ENCODE assay signal across 8 cellular contexts in genomic region chr7:33040803-33041516, GRCh38. TPM values are rescaled to one million over a fixed set of nuclear protein-coding genes. Genes with fewer than 3 reads are reported as not detected.
DNase-seq lines count a peak whose midpoint lies in the region; ATAC-seq and TF ChIP-seq lines count a peak whose summit lies in the region.

No MANE protein-coding gene starts in this region.

- CTCF ChIA-PET in naive thymus-derived CD4-positive, alpha-beta T cell (lab: Charles Lee): interaction anchor here (1.0 to 1.8 kb wide), 8 partner anchors 9 to 194 kb away, joined by 3 to 9 read pairs (median 4); partner anchors contain the start of gene NT5C3A

- H3K36me3 Mint-ChIP-seq in naive thymus-derived CD4-positive, alpha-beta T cell: peaks cover 0 to 4% (median 0%) of the 10 kb centered on the region in 5 donors
- peaks cover 4% of the 10 kb centered on the region for H3K36me3 Mint-ChIP-seq in type B pancreatic cell

- H3K4me3 Mint-ChIP-seq in naive thymus-derived CD4-positive, alpha-beta T cell: peak overlapping the region; percentile 71 to 89 (median 84)
- H3K4me3 Mint-ChIP-seq in type B pancreatic cell: peak overlapping the region; percentile 13

- H3K36me3 ChIP-seq in naive thymus-derived CD4-positive, alpha-beta T cell (ENCODE audit: control insufficient read depth in 2 of 3, insufficient read depth in 3 of 3, low read length in 3 of 3): no peaks in the 10 kb centered on the region

- H3K9me3 ChIP-seq in naive thymus-derived CD4-positive, alpha-beta T cell (ENCODE audit: control insufficient read depth in 2 of 3, low read length in 3 of 3): no peaks in the 10 kb centered on the region

- POLR2A ChIA-PET in naive thymus-derived CD4-positive, alpha-beta T cell (lab: Charles Lee): interaction anchor here (1.0 to 3.2 kb wide), 8 partner anchors 9 to 149 kb away, joined by 3 to 41 read pairs (median 6); partner anchors contain the start of genes BBS9, KBTBD2 and NT5C3A

- no peaks in the 10 kb centered on the region for H3K27me3 Mint-ChIP-seq in naive thymus-derived CD4-positive, alpha-beta T cell
- H3K27me3 Mint-ChIP-seq in type B pancreatic cell: no peaks in the 10 kb centered on the region

- H3K27ac ChIP-seq in naive thymus-derived CD4-positive, alpha-beta T cell (ENCODE audit: low read depth, low read length): peak overlapping the region; percentile 80

- intact Hi-C loops in naive thymus-derived CD4-positive, alpha-beta T cell (cut with micrococcal nuclease): loop anchor here (1.0 to 10.0 kb wide), 8 partner anchors 9 to 1994 kb away; partner anchors contain the start of genes AVL9 (in 1 of the 2), BBS9 (in 1 of the 2), DPY19L1 (in 1 of the 2) and RP9 (in 1 of the 2)

- H3K9me3 Mint-ChIP-seq in naive thymus-derived CD4-positive, alpha-beta T cell: no peaks in the 10 kb centered on the region
- H3K9me3 Mint-ChIP-seq in type B pancreatic cell: peaks cover 4% of the 10 kb centered on the region

- peak; percentile 97 for TF ChIP-seq POLR2A in GM19099 (IDR thresholded peaks at IDR 0.05; ENCODE audit: extremely low read depth, insufficient read length, low read depth)

- TF ChIP-seq CTCF in choroid plexus epithelial cell (conservative IDR thresholded peaks at IDR 0.05; ENCODE audit: low read depth, low read length) (no peak), type B pancreatic cell (conservative IDR thresholded peaks at IDR 0.05) (no peak)

- peak; percentile 77 for DNase-seq in A172 (ENCODE audit: low spot score)
- peak; percentile 44 for DNase-seq in T-helper 9 cell
- DNase-seq in choroid plexus epithelial cell (ENCODE audit: low read depth): peak; percentile 41
- DNase-seq in naive thymus-derived CD4-positive, alpha-beta T cell: peak in 8 of 9 donors; percentile 44 to 90 (median 78)
- DNase-seq in type B pancreatic cell (ENCODE audit: extremely low spot score, unreplicated experiment): no peak
- no peak for DNase-seq in NCI-H1694 treated with DMSO at 0.1 percent for 48 hours (lab: John Stamatoyannopoulos, UW)

- peak overlapping the region; percentile 75 to 95 (median 90) for H3K27ac Mint-ChIP-seq in naive thymus-derived CD4-positive, alpha-beta T cell
- H3K27ac Mint-ChIP-seq in type B pancreatic cell: peak overlapping the region; percentile 76

- peaks cover 18 to 72% (median 65%) of the 10 kb centered on the region in 7 donors for H3K4me1 Mint-ChIP-seq in naive thymus-derived CD4-positive, alpha-beta T cell
- peaks cover 31% of the 10 kb centered on the region for H3K4me1 Mint-ChIP-seq in type B pancreatic cell (ENCODE audit: unreplicated experiment)

- peak; percentile 96 for ATAC-seq in HG03196 (IDR thresholded peaks at IDR 0.05; ENCODE audit: unreplicated experiment)
- peak; percentile 99 for ATAC-seq in naive thymus-derived CD4-positive, alpha-beta T cell

- H3K4me1 ChIP-seq in naive thymus-derived CD4-positive, alpha-beta T cell (ENCODE audit: control insufficient read depth in 2 of 2, insufficient read depth in 2 of 2, low read length in 2 of 2): peaks cover 3 to 22% of the 10 kb centered on the region in 2 donors

- no peak overlapping the region for H3K4me3 ChIP-seq in choroid plexus epithelial cell (ENCODE audit: low read depth, low read length)
- H3K4me3 ChIP-seq in naive thymus-derived CD4-positive, alpha-beta T cell (ENCODE audit: low read length): peak overlapping the region; percentile 40

- H3K27me3 ChIP-seq in naive thymus-derived CD4-positive, alpha-beta T cell (ENCODE audit: control insufficient read depth in 2 of 2, insufficient read depth in 2 of 2, low read length in 2 of 2): no peaks in the 10 kb centered on the region

RNA-seq across cellular contexts. Expression of gene NT5C3A, which starts 21.6 kb away (rescaled TPM):
- 49.0 and 57.4 TPM in 2 replicates for total RNA-seq in A172 (2014; rRNA removed; shearing (Covaris generic))
- 10 to 100 TPM; 36.6 to 51.3 (median 48.5) TPM for total RNA-seq in naive thymus-derived CD4-positive, alpha-beta T cell
- 10 to 100 TPM; 45.7 to 64.8 TPM for polyA plus RNA-seq in naive thymus-derived CD4-positive, alpha-beta T cell
- total RNA-seq in type B pancreatic cell (ENCODE audit: low replicate concordance): 25.4 and 30.9 TPM in 2 replicates

Comparison
In these comparisons a context has a peak if more than half of its experiments do, and no peak if none do; other contexts are left out.
1. DNase-seq: peak in A172 (single experiment), T-helper 9 cell (single experiment), choroid plexus epithelial cell (single experiment) and naive thymus-derived CD4-positive, alpha-beta T cell (8 of 9); none in type B pancreatic cell (single experiment) and NCI-H1694 treated with DMSO at 0.1 percent for 48 hours (single experiment).